1 cellular context compared by ENCODE assay signal in the genomic region with DNA sequence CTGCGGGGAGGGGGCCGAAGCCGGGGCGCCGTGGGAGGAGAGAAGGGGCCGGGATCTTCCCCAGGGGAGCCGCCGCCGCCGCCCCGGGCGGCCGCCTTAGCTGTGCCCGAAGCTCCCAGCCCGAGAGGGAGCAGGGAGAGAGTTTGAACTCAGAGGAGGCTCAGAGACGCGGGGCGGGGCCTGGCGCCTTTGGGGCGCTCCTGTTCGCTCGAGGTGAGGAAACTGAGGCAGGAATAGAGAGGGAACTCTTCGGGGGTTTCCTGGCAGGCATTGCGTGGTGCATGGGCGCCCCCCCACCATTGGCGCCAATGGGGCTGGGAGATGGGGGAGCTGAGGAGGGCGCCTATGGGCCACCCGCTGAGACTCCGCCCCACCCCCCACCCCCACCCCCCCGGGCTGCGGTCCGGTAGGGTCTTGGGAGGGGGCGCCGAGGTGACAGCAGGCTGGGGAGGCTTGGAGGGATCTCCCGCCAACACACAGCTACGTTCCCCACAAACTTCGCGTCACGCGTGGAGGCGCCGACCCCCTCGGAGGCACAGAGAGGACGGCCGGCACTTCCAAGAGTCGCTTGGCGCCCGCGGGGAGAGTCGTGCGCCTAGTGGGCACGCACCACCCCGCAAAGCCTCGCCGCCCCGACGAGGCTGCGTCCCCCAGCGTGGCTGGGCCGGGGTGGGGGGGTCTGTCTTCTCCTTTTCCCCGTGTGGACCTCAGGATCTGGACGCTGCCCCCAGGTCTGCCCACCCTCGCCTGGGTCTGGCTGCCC.
A peak's percentile ranks its signal among the peaks of the same experiment; 100 is the strongest.
TF ChIP-seq lines count a peak whose summit lies in the region.

No MANE protein-coding gene starts in this region.

TF ChIP-seq in HepG2, 621 proteins besides CTCF, POLR2A, EP300 and RAD21 (continued from another document and continues in another):
- no peak; the same call in 1 of the 2 replicates for TF ChIP-seq ZNF441 (CRISPR knock-in tag; IDR thresholded peaks at IDR 0.05; ENCODE audit: borderline replicate concordance)
- TF ChIP-seq ZC3H13 (CRISPR knock-in tag; IDR thresholded peaks at IDR 0.05) = no peak; the same call in none of the 2 replicates
- no peak for TF ChIP-seq MBD4 (IDR thresholded peaks at IDR 0.05; ENCODE audit: borderline replicate concordance, low read length)
- TF ChIP-seq REXO4 (CRISPR knock-in tag; IDR thresholded peaks at IDR 0.05; ENCODE audit: borderline replicate concordance) = no peak
- peak; percentile 92 for TF ChIP-seq HNRNPK (IDR thresholded peaks at IDR 0.05; ENCODE audit: low read depth, low read length, poor library complexity, severe bottlenecking)
- TF ChIP-seq, protein P1, sequence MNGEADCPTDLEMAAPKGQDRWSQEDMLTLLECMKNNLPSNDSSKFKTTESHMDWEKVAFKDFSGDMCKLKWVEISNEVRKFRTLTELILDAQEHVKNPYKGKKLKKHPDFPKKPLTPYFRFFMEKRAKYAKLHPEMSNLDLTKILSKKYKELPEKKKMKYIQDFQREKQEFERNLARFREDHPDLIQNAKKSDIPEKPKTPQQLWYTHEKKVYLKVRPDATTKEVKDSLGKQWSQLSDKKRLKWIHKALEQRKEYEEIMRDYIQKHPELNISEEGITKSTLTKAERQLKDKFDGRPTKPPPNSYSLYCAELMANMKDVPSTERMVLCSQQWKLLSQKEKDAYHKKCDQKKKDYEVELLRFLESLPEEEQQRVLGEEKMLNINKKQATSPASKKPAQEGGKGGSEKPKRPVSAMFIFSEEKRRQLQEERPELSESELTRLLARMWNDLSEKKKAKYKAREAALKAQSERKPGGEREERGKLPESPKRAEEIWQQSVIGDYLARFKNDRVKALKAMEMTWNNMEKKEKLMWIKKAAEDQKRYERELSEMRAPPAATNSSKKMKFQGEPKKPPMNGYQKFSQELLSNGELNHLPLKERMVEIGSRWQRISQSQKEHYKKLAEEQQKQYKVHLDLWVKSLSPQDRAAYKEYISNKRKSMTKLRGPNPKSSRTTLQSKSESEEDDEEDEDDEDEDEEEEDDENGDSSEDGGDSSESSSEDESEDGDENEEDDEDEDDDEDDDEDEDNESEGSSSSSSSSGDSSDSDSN (CRISPR knock-in tag; IDR thresholded peaks at IDR 0.05) = peak; percentile 58
- no peak; the same call in 1 of the 2 replicates for TF ChIP-seq ZNF138 (CRISPR knock-in tag; IDR thresholded peaks at IDR 0.05; ENCODE audit: low read depth)
- TF ChIP-seq AGO1 (IDR thresholded peaks at IDR 0.05; ENCODE audit: low read depth, low read length, poor library complexity, severe bottlenecking) = peak; percentile 75
- TF ChIP-seq, protein P2, sequence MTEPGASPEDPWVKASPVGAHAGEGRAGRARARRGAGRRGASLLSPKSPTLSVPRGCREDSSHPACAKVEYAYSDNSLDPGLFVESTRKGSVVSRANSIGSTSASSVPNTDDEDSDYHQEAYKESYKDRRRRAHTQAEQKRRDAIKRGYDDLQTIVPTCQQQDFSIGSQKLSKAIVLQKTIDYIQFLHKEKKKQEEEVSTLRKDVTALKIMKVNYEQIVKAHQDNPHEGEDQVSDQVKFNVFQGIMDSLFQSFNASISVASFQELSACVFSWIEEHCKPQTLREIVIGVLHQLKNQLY (CRISPR knock-in tag; IDR thresholded peaks at IDR 0.05) = no peak
- TF ChIP-seq, protein P3, sequence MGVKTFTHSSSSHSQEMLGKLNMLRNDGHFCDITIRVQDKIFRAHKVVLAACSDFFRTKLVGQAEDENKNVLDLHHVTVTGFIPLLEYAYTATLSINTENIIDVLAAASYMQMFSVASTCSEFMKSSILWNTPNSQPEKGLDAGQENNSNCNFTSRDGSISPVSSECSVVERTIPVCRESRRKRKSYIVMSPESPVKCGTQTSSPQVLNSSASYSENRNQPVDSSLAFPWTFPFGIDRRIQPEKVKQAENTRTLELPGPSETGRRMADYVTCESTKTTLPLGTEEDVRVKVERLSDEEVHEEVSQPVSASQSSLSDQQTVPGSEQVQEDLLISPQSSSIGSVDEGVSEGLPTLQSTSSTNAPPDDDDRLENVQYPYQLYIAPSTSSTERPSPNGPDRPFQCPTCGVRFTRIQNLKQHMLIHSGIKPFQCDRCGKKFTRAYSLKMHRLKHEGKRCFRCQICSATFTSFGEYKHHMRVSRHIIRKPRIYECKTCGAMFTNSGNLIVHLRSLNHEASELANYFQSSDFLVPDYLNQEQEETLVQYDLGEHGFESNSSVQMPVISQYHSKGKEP (CRISPR knock-in tag; IDR thresholded peaks at IDR 0.05) = no peak
- TF ChIP-seq, protein P4, sequence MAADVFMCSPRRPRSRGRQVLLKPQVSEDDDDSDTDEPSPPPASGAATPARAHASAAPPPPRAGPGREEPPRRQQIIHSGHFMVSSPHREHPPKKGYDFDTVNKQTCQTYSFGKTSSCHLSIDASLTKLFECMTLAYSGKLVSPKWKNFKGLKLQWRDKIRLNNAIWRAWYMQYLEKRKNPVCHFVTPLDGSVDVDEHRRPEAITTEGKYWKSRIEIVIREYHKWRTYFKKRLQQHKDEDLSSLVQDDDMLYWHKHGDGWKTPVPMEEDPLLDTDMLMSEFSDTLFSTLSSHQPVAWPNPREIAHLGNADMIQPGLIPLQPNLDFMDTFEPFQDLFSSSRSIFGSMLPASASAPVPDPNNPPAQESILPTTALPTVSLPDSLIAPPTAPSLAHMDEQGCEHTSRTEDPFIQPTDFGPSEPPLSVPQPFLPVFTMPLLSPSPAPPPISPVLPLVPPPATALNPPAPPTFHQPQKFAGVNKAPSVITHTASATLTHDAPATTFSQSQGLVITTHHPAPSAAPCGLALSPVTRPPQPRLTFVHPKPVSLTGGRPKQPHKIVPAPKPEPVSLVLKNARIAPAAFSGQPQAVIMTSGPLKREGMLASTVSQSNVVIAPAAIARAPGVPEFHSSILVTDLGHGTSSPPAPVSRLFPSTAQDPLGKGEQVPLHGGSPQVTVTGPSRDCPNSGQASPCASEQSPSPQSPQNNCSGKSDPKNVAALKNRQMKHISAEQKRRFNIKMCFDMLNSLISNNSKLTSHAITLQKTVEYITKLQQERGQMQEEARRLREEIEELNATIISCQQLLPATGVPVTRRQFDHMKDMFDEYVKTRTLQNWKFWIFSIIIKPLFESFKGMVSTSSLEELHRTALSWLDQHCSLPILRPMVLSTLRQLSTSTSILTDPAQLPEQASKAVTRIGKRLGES (CRISPR knock-in tag; IDR thresholded peaks at IDR 0.05; ENCODE audit: borderline replicate concordance) = peak; percentile 62; the same call in 1 of the 2 replicates
- TF ChIP-seq HDAC6 (IDR thresholded peaks at IDR 0.05; ENCODE audit: low read depth, low read length) = no peak
- no peak; the same call in 1 of the 2 replicates for TF ChIP-seq E2F5 (CRISPR knock-in tag; conservative IDR thresholded peaks at IDR 0.05)
- TF ChIP-seq ZNF713 (CRISPR knock-in tag; IDR thresholded peaks at IDR 0.05) = no peak
- TF ChIP-seq MIER3 (CRISPR knock-in tag; IDR thresholded peaks at IDR 0.05; ENCODE audit: borderline replicate concordance) = no peak; the same call in 1 of the 2 replicates
- no peak for TF ChIP-seq PHF5A (CRISPR knock-in tag; IDR thresholded peaks at IDR 0.05; ENCODE audit: low read depth, unreplicated experiment)
- no peak for TF ChIP-seq CENPT (CRISPR knock-in tag; IDR thresholded peaks at IDR 0.05; ENCODE audit: low read depth)
- TF ChIP-seq RFX1 (IDR thresholded peaks at IDR 0.05) = no peak
- peak; percentile 89 for TF ChIP-seq ZBTB7A (CRISPR knock-in tag; IDR thresholded peaks at IDR 0.05)
- TF ChIP-seq, protein P5, sequence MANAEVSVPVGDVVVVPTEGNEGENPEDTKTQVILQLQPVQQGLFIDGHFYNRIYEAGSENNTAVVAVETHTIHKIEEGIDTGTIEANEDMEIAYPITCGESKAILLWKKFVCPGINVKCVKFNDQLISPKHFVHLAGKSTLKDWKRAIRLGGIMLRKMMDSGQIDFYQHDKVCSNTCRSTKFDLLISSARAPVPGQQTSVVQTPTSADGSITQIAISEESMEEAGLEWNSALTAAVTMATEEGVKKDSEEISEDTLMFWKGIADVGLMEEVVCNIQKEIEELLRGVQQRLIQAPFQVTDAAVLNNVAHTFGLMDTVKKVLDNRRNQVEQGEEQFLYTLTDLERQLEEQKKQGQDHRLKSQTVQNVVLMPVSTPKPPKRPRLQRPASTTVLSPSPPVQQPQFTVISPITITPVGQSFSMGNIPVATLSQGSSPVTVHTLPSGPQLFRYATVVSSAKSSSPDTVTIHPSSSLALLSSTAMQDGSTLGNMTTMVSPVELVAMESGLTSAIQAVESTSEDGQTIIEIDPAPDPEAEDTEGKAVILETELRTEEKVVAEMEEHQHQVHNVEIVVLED (CRISPR knock-in tag; IDR thresholded peaks at IDR 0.05; ENCODE audit: borderline replicate concordance) = no peak; the same call in 1 of the 2 replicates
- no peak for TF ChIP-seq ZNF256 (CRISPR knock-in tag; conservative IDR thresholded peaks at IDR 0.05)
- TF ChIP-seq, protein P6, sequence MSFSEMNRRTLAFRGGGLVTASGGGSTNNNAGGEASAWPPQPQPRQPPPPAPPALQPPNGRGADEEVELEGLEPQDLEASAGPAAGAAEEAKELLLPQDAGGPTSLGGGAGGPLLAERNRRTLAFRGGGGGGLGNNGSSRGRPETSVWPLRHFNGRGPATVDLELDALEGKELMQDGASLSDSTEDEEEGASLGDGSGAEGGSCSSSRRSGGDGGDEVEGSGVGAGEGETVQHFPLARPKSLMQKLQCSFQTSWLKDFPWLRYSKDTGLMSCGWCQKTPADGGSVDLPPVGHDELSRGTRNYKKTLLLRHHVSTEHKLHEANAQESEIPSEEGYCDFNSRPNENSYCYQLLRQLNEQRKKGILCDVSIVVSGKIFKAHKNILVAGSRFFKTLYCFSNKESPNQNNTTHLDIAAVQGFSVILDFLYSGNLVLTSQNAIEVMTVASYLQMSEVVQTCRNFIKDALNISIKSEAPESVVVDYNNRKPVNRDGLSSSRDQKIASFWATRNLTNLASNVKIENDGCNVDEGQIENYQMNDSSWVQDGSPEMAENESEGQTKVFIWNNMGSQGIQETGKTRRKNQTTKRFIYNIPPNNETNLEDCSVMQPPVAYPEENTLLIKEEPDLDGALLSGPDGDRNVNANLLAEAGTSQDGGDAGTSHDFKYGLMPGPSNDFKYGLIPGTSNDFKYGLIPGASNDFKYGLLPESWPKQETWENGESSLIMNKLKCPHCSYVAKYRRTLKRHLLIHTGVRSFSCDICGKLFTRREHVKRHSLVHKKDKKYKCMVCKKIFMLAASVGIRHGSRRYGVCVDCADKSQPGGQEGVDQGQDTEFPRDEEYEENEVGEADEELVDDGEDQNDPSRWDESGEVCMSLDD (CRISPR knock-in tag; IDR thresholded peaks at IDR 0.05; ENCODE audit: borderline replicate concordance) = no peak
- peak; percentile 30; the same call in 1 of the 2 replicates for TF ChIP-seq ZNF790 (CRISPR knock-in tag; IDR thresholded peaks at IDR 0.05; ENCODE audit: borderline replicate concordance)
- TF ChIP-seq POLR2AphosphoS5 (IDR thresholded peaks at IDR 0.05; ENCODE audit: low read depth, low read length) = peak; percentile 77
- no peak for TF ChIP-seq KAT2B (IDR thresholded peaks at IDR 0.05; ENCODE audit: borderline replicate concordance, low read depth, low read length)
- TF ChIP-seq GRHL1 (CRISPR knock-in tag; conservative IDR thresholded peaks at IDR 0.05) = no peak
- 0 out of 2 replicates have a peak, but pooled peaks have one; percentile 83 for TF ChIP-seq ZSCAN31 (CRISPR knock-in tag; IDR thresholded peaks at IDR 0.05; ENCODE audit: low read depth)
- 0 out of 2 replicates have a peak, but pooled peaks have one; percentile 49 for TF ChIP-seq ZNF7 (CRISPR knock-in tag; IDR thresholded peaks at IDR 0.05)
- TF ChIP-seq ZFP36L1 (CRISPR knock-in tag; IDR thresholded peaks at IDR 0.05) = peak; percentile 77; the same call in 1 of the 2 replicates
- no peak for TF ChIP-seq IKZF4 (CRISPR knock-in tag; IDR thresholded peaks at IDR 0.05; ENCODE audit: borderline replicate concordance, low read depth, not compliant biosample characterization)
- TF ChIP-seq POLR2G (IDR thresholded peaks at IDR 0.05; ENCODE audit: low read depth, low read length) = peak; percentile 91
- TF ChIP-seq ZMYM2 (CRISPR knock-in tag; IDR thresholded peaks at IDR 0.05) = 0 out of 2 replicates have a peak, but pooled peaks have one; percentile 35
- TF ChIP-seq ZNF883 (CRISPR knock-in tag; IDR thresholded peaks at IDR 0.05; ENCODE audit: not compliant biosample characterization) = no peak
- no peak; the same call in 1 of the 2 replicates for TF ChIP-seq STAT5B (CRISPR knock-in tag; IDR thresholded peaks at IDR 0.05)
- TF ChIP-seq PRPF4 (IDR thresholded peaks at IDR 0.05; ENCODE audit: low read depth, low read length, poor library complexity, severe bottlenecking) = no peak
- TF ChIP-seq NR2C2 (CRISPR knock-in tag; IDR thresholded peaks at IDR 0.05; ENCODE audit: borderline replicate concordance) = no peak
- TF ChIP-seq, protein P7, sequence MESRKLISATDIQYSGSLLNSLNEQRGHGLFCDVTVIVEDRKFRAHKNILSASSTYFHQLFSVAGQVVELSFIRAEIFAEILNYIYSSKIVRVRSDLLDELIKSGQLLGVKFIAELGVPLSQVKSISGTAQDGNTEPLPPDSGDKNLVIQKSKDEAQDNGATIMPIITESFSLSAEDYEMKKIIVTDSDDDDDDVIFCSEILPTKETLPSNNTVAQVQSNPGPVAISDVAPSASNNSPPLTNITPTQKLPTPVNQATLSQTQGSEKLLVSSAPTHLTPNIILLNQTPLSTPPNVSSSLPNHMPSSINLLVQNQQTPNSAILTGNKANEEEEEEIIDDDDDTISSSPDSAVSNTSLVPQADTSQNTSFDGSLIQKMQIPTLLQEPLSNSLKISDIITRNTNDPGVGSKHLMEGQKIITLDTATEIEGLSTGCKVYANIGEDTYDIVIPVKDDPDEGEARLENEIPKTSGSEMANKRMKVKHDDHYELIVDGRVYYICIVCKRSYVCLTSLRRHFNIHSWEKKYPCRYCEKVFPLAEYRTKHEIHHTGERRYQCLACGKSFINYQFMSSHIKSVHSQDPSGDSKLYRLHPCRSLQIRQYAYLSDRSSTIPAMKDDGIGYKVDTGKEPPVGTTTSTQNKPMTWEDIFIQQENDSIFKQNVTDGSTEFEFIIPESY (CRISPR knock-in tag; IDR thresholded peaks at IDR 0.05) = no peak
- peak; percentile 0; the same call in 1 of the 2 replicates for TF ChIP-seq ZMAT3 (CRISPR knock-in tag; conservative IDR thresholded peaks at IDR 0.05)
- TF ChIP-seq THAP11 (CRISPR knock-in tag; IDR thresholded peaks at IDR 0.05) = no peak; the same call in 1 of the 2 replicates
- TF ChIP-seq ELF4 (CRISPR knock-in tag; IDR thresholded peaks at IDR 0.05; ENCODE audit: borderline replicate concordance) = peak; percentile 73; the same call in 1 of the 2 replicates
- TF ChIP-seq HMG20B (CRISPR knock-in tag; conservative IDR thresholded peaks at IDR 0.05) = no peak
